Comparison of ENCODE assay signal across 21 cellular contexts in the genomic region with DNA sequence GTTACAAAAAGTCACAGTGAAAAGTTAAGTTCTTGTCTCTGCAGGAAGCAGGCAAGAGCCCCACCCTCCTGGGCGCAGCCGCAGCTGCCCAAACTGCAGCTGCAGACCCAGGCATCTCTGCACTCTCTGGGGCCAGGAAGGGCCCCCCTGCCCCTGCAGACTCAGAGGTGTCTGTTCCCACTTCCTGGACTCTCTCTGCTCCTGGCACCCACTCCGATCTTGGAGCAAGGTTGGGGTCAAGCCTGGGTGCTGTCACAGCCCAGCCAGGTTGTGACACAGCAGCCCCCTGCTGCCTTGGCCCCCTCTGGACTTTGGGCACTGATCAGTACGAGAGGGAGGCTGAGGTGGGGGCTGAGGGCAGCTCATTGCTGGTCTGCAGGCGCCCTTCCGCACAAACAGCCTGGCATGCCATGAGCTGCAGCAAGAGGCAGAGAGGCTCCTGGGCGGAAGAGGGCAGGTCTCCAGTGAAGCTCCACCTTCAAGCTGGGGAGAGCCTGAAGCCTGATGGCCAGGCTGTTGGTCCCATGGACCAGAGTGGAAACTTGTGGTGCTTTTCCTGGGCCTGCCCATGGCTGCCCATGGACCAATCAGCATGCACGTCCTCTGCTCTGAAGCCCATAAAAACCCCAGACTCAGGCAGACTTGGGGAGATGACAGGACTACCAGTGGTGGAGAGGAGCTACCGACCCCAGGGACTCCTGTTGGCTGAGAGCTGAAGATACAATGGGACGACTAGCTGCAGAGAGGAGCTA. TPM values are rescaled to one million over a fixed set of nuclear protein-coding genes. Genes with fewer than 3 reads are reported as not detected.
A peak's percentile ranks its signal among the peaks of the same experiment; 100 is the strongest.
DNase-seq lines count a peak whose midpoint lies in the region; ATAC-seq lines count a peak whose summit lies in the region.
"Had no signal": no experiment of that assay in that cellular context is flagged by ENCODE, and none has a peak within 500 bp of the region (broad histone marks: within the 10 kb centered on the region; RNA-seq: fewer than 3 reads in every experiment).

No MANE protein-coding gene starts in this region.

- ATAC-seq in T-helper 17 cell (peak; percentile 71), GM21515 (IDR thresholded peaks at IDR 0.05; ENCODE audit: unreplicated experiment) (no peak)
- ATAC-seq in effector memory CD8-positive, alpha-beta T cell (replicated peaks): peak; percentile 77
- ATAC-seq: left colon, PC-3 had no signal

- peak overlapping the region; percentile 30 for H3K4me3 Mint-ChIP-seq in activated naive CD4-positive, alpha-beta T cell treated with anti-CD3 and anti-CD28 coated beads, Interleukin-2, amount 50 U/mL, for 24 hours
- H3K4me3 Mint-ChIP-seq in T-helper 17 cell: peak overlapping the region; percentile 79
- H3K4me3 Mint-ChIP-seq in effector memory CD8-positive, alpha-beta T cell: peak overlapping the region; percentile 78 to 80
- H3K4me3 Mint-ChIP-seq: B cell; stimulated activated naive CD8-positive, alpha-beta T cell treated with anti-CD3 and anti-CD28 coated beads, Interleukin-15, Interleukin-2, amounts not matched to agents 100 ng/mL and 50 ng/mL, for 24 hours had no signal

- no peaks in the 10 kb centered on the region for H3K9me3 ChIP-seq in T-helper 17 cell (ENCODE audit: control insufficient read depth, low read length, poor library complexity, severe bottlenecking)
- H3K9me3 ChIP-seq: ascending aorta, MG63, thoracic aorta had no signal

- H3K27ac Mint-ChIP-seq in activated naive CD4-positive, alpha-beta T cell treated with anti-CD3 and anti-CD28 coated beads, Interleukin-2, amount 50 U/mL, for 24 hours: no peak overlapping the region
- peak overlapping the region; percentile 90 for H3K27ac Mint-ChIP-seq in T-helper 17 cell
- peak overlapping the region; percentile 82 to 86 for H3K27ac Mint-ChIP-seq in effector memory CD8-positive, alpha-beta T cell
- H3K27ac Mint-ChIP-seq: B cell; stimulated activated naive CD8-positive, alpha-beta T cell treated with anti-CD3 and anti-CD28 coated beads, Interleukin-15, Interleukin-2, amounts not matched to agents 100 ng/mL and 50 ng/mL, for 24 hours; T-helper 1 cell treated with Interleukin-12 subunit alpha and Interleukin-12 subunit beta and Interleukin-4 antibody, amounts not matched to agents 30 μg/mL and 1 μg/mL, for 36 hours had no signal

- no peaks in the 10 kb centered on the region for H3K27me3 Mint-ChIP-seq in activated naive CD4-positive, alpha-beta T cell treated with anti-CD3 and anti-CD28 coated beads, Interleukin-2, amount 50 U/mL, for 24 hours
- no peaks in the 10 kb centered on the region for H3K27me3 Mint-ChIP-seq in T-helper 17 cell
- no peaks in the 10 kb centered on the region for H3K27me3 Mint-ChIP-seq in effector memory CD8-positive, alpha-beta T cell
- H3K27me3 Mint-ChIP-seq: B cell; stimulated activated naive CD8-positive, alpha-beta T cell treated with anti-CD3 and anti-CD28 coated beads, Interleukin-15, Interleukin-2, amounts not matched to agents 100 ng/mL and 50 ng/mL, for 24 hours had no signal

- H3K36me3 Mint-ChIP-seq in activated naive CD4-positive, alpha-beta T cell treated with anti-CD3 and anti-CD28 coated beads, Interleukin-2, amount 50 U/mL, for 24 hours: no peaks in the 10 kb centered on the region
- no peaks in the 10 kb centered on the region for H3K36me3 Mint-ChIP-seq in T-helper 17 cell (ENCODE audit: low read depth)
- H3K36me3 Mint-ChIP-seq in effector memory CD8-positive, alpha-beta T cell (ENCODE audit: insufficient read depth): peaks cover 9% of the 10 kb centered on the region
- H3K36me3 Mint-ChIP-seq: activated naive CD4-positive, alpha-beta T cell treated with anti-CD3 and anti-CD28 coated beads, Interleukin-2, amount 50 U/mL, for 72 hours had no signal

- H3K9me3 Mint-ChIP-seq in activated naive CD4-positive, alpha-beta T cell treated with anti-CD3 and anti-CD28 coated beads, Interleukin-2, amount 50 U/mL, for 24 hours: no peaks in the 10 kb centered on the region
- H3K9me3 Mint-ChIP-seq in effector memory CD8-positive, alpha-beta T cell: no peaks in the 10 kb centered on the region
- H3K9me3 Mint-ChIP-seq: activated naive CD4-positive, alpha-beta T cell treated with anti-CD3 and anti-CD28 coated beads, Interleukin-2, amount 50 U/mL, for 72 hours; stimulated activated naive CD8-positive, alpha-beta T cell treated with anti-CD3 and anti-CD28 coated beads, Interleukin-15, Interleukin-2, amounts not matched to agents 100 ng/mL and 50 ng/mL, for 24 hours; T-helper 1 cell treated with Interleukin-12 subunit alpha and Interleukin-12 subunit beta and Interleukin-4 antibody, amounts not matched to agents 30 μg/mL and 1 μg/mL, for 36 hours had no signal

- no peak for DNase-seq in activated naive CD4-positive, alpha-beta T cell (lab: John Stamatoyannopoulos, UW)
- DNase-seq in T-helper 17 cell: no peak
- peak; percentile 9 to 34 (median 28) for DNase-seq in effector memory CD8-positive, alpha-beta T cell
- DNase-seq in NCI-H1436 treated with DMSO at 0.1 percent for 48 hours (lab: John Stamatoyannopoulos, UW): no peak
- DNase-seq in NCI-H345 treated with DMSO at 0.1 percent for 48 hours (lab: John Stamatoyannopoulos, UW; ENCODE audit: unreplicated experiment): no peak
- DNase-seq: activated CD4-positive, CD25-positive, alpha-beta regulatory T cell treated with anti-CD3 and anti-CD28 coated beads, Interleukin-2, amount 50 U/mL, for 72 hours; effector CD4-positive, alpha-beta T cell; KBM-7; left colon; MG63; NCI-H526; PC-3; stimulated activated CD4-positive, alpha-beta T cell treated with anti-CD3 and anti-CD28 coated beads, Interleukin-1b, Interleukin-23, amount 100 ng/mL, for 48 hours had no signal

- peaks cover 18% of the 10 kb centered on the region for H3K4me1 Mint-ChIP-seq in activated naive CD4-positive, alpha-beta T cell treated with anti-CD3 and anti-CD28 coated beads, Interleukin-2, amount 50 U/mL, for 24 hours
- H3K4me1 Mint-ChIP-seq in T-helper 17 cell: peaks cover 16% of the 10 kb centered on the region
- peaks cover 44 to 46% of the 10 kb centered on the region in 2 donors for H3K4me1 Mint-ChIP-seq in effector memory CD8-positive, alpha-beta T cell (ENCODE audit: low read depth in 2 of 2)
- H3K4me1 Mint-ChIP-seq: B cell had no signal

RNA-seq across cellular contexts. Expression of gene GOLGA4, which starts 25.8 kb away (rescaled TPM):
- total RNA-seq in T-helper 17 cell: 10 to 100 TPM; 62.4 to 66.5 TPM

RNA-seq across cellular contexts. Expression of gene LRRFIP2, which starts 42.9 kb away (rescaled TPM):
- 10 to 100 TPM; 45.4 to 51.6 TPM for total RNA-seq in T-helper 17 cell

Comparison
In these comparisons a context has a peak if more than half of its experiments do, and no peak if none do; other contexts are left out.
1. DNase-seq: peak in effector memory CD8-positive, alpha-beta T cell (3 of 3); none in activated naive CD4-positive, alpha-beta T cell (0 of 4), T-helper 17 cell (0 of 3), NCI-H1436 treated with DMSO at 0.1 percent for 48 hours (single experiment) and NCI-H345 treated with DMSO at 0.1 percent for 48 hours (single experiment).
2. Peak in every context shown above with its lines, with median percentiles within 50 percentile points of each other: H3K4me3 Mint-ChIP-seq.